Comparison of ENCODE assay signal across 8 cellular contexts in genomic region chr6:30719791-30720737, GRCh38. TPM values are rescaled to one million over a fixed set of nuclear protein-coding genes. Genes with fewer than 3 reads are reported as not detected.
DNase-seq lines count a peak whose midpoint lies in the region; ATAC-seq, FAIRE-seq and TF ChIP-seq lines count a peak whose summit lies in the region.

TSS of gene TUBB (plus strand) at chr6:30720352. CDS start at chr6:30720507, 155 bp downstream.

- FAIRE-seq in A204.1 (lab: Jason Lieb, UNC) = peak; percentile 92
- no peak for FAIRE-seq in bronchial epithelial cell (lab: Jason Lieb, UNC)

- peaks cover 54% of the 10 kb centered on the region for H3K4me1 Mint-ChIP-seq in WTC11

- peak within 1 kb of the TSS; percentile 99 for H3K4me3 Mint-ChIP-seq in WTC11

- DNase-seq in NCI-H345 (lab: John Stamatoyannopoulos, UW) = peak; percentile 99
- DNase-seq in WTC11 (ENCODE audit: low spot score) = peak; percentile 97
- DNase-seq in bronchial epithelial cell (ENCODE audit: low read depth) = peak; percentile 94
- DNase-seq in iPS-NIHi11 (ENCODE audit: low spot score) = peak; percentile 83

- peak within 1 kb of the TSS; percentile 71 to 99 (median 95) for H3K27ac ChIP-seq in skin epidermis

- CTCF ChIA-PET in WTC11 (lab: Charles Lee) = interaction anchor here (1.0 to 6.0 kb wide), 7 partner anchors 11 to 254 kb away, joined by 3 to 54 read pairs (median 10); partner anchors contain the start of gene DHX16

- H3K36me3 Mint-ChIP-seq in WTC11 = peaks cover 52% of the 10 kb centered on the region

- ATAC-seq in GM18861 (IDR thresholded peaks at IDR 0.05; ENCODE audit: unreplicated experiment) = peak; percentile 42
- peak; percentile 46 for ATAC-seq in HG03139 (IDR thresholded peaks at IDR 0.05; ENCODE audit: unreplicated experiment)
- ATAC-seq in WTC11 = peak; percentile 73

- peaks cover 17% of the 10 kb centered on the region for H3K36me3 ChIP-seq in bronchial epithelial cell (ENCODE audit: control insufficient read depth, insufficient read depth, low read length)

- H3K4me3 ChIP-seq in bronchial epithelial cell (ENCODE audit: low read depth, low read length) (peak within 1 kb of the TSS; percentile 82), skin epidermis (peak within 1 kb of the TSS; percentile 70 to 91 (median 81))

- H3K27me3 ChIP-seq in bronchial epithelial cell (ENCODE audit: control insufficient read depth, insufficient read depth, low read length) = no peaks in the 10 kb centered on the region

- TF ChIP-seq CTCF in WTC11 (IDR thresholded peaks at IDR 0.05) = no peak
- no peak for TF ChIP-seq CTCF in bronchial epithelial cell (IDR thresholded peaks at IDR 0.05; ENCODE audit: insufficient read depth, low read length, severe bottlenecking)

- POLR2A ChIA-PET in WTC11 (lab: Charles Lee) = interaction anchor here (0.6 to 1.9 kb wide), 6 partner anchors 17 to 105 kb away, joined by 3 to 8 read pairs (median 4); partner anchors contain the start of gene DHX16

- no peaks in the 10 kb centered on the region for H3K27me3 Mint-ChIP-seq in WTC11 (ENCODE audit: low read depth)

- no peaks in the 10 kb centered on the region for H3K9me3 Mint-ChIP-seq in WTC11

- peak within 1 kb of the TSS; percentile 100 for H3K27ac Mint-ChIP-seq in WTC11

TF ChIP-seq in WTC11, 78 proteins besides CTCF, POLR2A, EP300 and RAD21 (continues in another document):
- TF ChIP-seq ZNF232 (CRISPR knock-in tag; IDR thresholded peaks at IDR 0.05) (no peak), CREM (CRISPR knock-in tag; IDR thresholded peaks at IDR 0.05) (no peak), AFF4 (CRISPR knock-in tag; IDR thresholded peaks at IDR 0.05; ENCODE audit: borderline replicate concordance) (no peak), TEAD1 (CRISPR knock-in tag; IDR thresholded peaks at IDR 0.05) (peak; percentile 71; the same call in 1 of the 2 replicates), TP53 (CRISPR knock-in tag; IDR thresholded peaks at IDR 0.05) (no peak), FOXP4 (CRISPR knock-in tag; IDR thresholded peaks at IDR 0.05) (no peak), FOXJ3 (CRISPR knock-in tag; IDR thresholded peaks at IDR 0.05; ENCODE audit: borderline replicate concordance) (no peak), ZNF138 (CRISPR knock-in tag; conservative IDR thresholded peaks at IDR 0.05) (no peak), SMAD4 (CRISPR knock-in tag; IDR thresholded peaks at IDR 0.05) (no peak), CBFB (CRISPR knock-in tag; IDR thresholded peaks at IDR 0.05; ENCODE audit: low read depth) (no peak), RORB (CRISPR knock-in tag; IDR thresholded peaks at IDR 0.05) (no peak), NFYB (CRISPR knock-in tag; conservative IDR thresholded peaks at IDR 0.05; ENCODE audit: low read depth) (peak; percentile 65), ZNF317 (CRISPR knock-in tag; IDR thresholded peaks at IDR 0.05; ENCODE audit: borderline replicate concordance, low read depth) (no peak), ZNF416 (CRISPR knock-in tag; IDR thresholded peaks at IDR 0.05) (no peak), ZNF219 (CRISPR knock-in tag; IDR thresholded peaks at IDR 0.05; ENCODE audit: borderline replicate concordance) (no peak), SP1 (CRISPR knock-in tag; conservative IDR thresholded peaks at IDR 0.05) (peak; percentile 41; the same call in 1 of the 2 replicates), USF1 (CRISPR knock-in tag; IDR thresholded peaks at IDR 0.05) (peak; percentile 61; the same call in 1 of the 2 replicates), E2F5 (CRISPR knock-in tag; IDR thresholded peaks at IDR 0.05) (peak; percentile 77; the same call in 1 of the 2 replicates), ATF3 (CRISPR knock-in tag; conservative IDR thresholded peaks at IDR 0.05) (no peak), JUN (CRISPR knock-in tag; IDR thresholded peaks at IDR 0.05) (no peak), FOXP1 (CRISPR knock-in tag; IDR thresholded peaks at IDR 0.05; ENCODE audit: borderline replicate concordance) (peak; percentile 37; the same call in 1 of the 2 replicates)
- TF ChIP-seq, protein P1, sequence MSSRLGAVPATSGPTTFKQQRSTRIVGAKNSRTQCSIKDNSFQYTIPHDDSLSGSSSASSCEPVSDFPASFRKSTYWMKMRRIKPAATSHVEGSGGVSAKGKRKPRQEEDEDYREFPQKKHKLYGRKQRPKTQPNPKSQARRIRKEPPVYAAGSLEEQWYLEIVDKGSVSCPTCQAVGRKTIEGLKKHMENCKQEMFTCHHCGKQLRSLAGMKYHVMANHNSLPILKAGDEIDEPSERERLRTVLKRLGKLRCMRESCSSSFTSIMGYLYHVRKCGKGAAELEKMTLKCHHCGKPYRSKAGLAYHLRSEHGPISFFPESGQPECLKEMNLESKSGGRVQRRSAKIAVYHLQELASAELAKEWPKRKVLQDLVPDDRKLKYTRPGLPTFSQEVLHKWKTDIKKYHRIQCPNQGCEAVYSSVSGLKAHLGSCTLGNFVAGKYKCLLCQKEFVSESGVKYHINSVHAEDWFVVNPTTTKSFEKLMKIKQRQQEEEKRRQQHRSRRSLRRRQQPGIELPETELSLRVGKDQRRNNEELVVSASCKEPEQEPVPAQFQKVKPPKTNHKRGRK (CRISPR knock-in tag; IDR thresholded peaks at IDR 0.05; ENCODE audit: borderline replicate concordance) = no peak

RNA-seq across cellular contexts. Expression of gene TUBB, which starts in this region (rescaled TPM):
- total RNA-seq in WTC11 (2021) (1,503 to 1,570 TPM (median 1,542 TPM) in 3 replicates), bronchial epithelial cell (131 and 136 TPM in 2 replicates)

Comparison
In these comparisons a context has a peak if more than half of its experiments do, and no peak if none do; other contexts are left out.
1. Peak in every context shown above with its lines: DNase-seq, ATAC-seq, H3K4me3 ChIP-seq and H3K27ac ChIP-seq.
2. RNA of gene TUBB (total RNA-seq): 1,503 to 1,570 TPM in WTC11; 131 to 136 TPM in bronchial epithelial cell; every median in the first group is over 10 times any median in the second.